Comparison of ENCODE assay signal across 14 cellular contexts in genomic region chr10:78976825-78977760, GRCh38.
A peak's percentile ranks its signal among the peaks of the same experiment; 100 is the strongest.
DNase-seq lines count a peak whose midpoint lies in the region; TF ChIP-seq lines count a peak whose summit lies in the region.
"Had no signal": no experiment of that assay in that cellular context is flagged by ENCODE, and none has a peak within 500 bp of the region (broad histone marks: within the 10 kb centered on the region; RNA-seq: fewer than 3 reads in every experiment).

No MANE protein-coding gene starts in this region.

- H3K36me3 Mint-ChIP-seq in Calu3 (ENCODE audit: insufficient read depth, unreplicated experiment) (peaks cover 43% of the 10 kb centered on the region), glutamatergic neuron (ENCODE audit: unreplicated experiment) (no peaks in the 10 kb centered on the region)

- H3K9me3 Mint-ChIP-seq in Calu3 (ENCODE audit: low read depth, unreplicated experiment) (no peaks in the 10 kb centered on the region), glutamatergic neuron (ENCODE audit: unreplicated experiment) (peaks cover 17% of the 10 kb centered on the region)

- peaks cover 56% of the 10 kb centered on the region for H3K4me1 Mint-ChIP-seq in Calu3 (ENCODE audit: low read depth, unreplicated experiment)
- H3K4me1 Mint-ChIP-seq in glutamatergic neuron (ENCODE audit: low read depth, unreplicated experiment) = peaks cover 20% of the 10 kb centered on the region

- H3K27ac ChIP-seq in skin epidermis = peak overlapping the region in 16 of 21 experiments; percentile 1 to 83 (median 56)

- TF ChIP-seq CTCF in Calu3 (IDR thresholded peaks at IDR 0.05; ENCODE audit: unreplicated experiment) (no peak), glutamatergic neuron (IDR thresholded peaks at IDR 0.05; ENCODE audit: partially characterized antibody, unreplicated experiment) (no peak)

- intact Hi-C loops in Calu3 (cut with micrococcal nuclease; ENCODE audit: unreplicated experiment) = loop anchor here (10.0 kb wide), 1 partner anchor 222 kb away; no protein-coding TSS in a partner anchor

- H3K27ac Mint-ChIP-seq in Calu3 (ENCODE audit: unreplicated experiment) (peak overlapping the region; percentile 93), glutamatergic neuron (ENCODE audit: unreplicated experiment) (peak overlapping the region; percentile 33)

- H3K27me3 Mint-ChIP-seq in Calu3 (ENCODE audit: unreplicated experiment) (peaks cover 14% of the 10 kb centered on the region), glutamatergic neuron (ENCODE audit: unreplicated experiment) (peaks cover 26% of the 10 kb centered on the region)

- H3K4me3 Mint-ChIP-seq in Calu3 (ENCODE audit: low read depth, unreplicated experiment) (no peak overlapping the region), glutamatergic neuron (ENCODE audit: unreplicated experiment) (no peak overlapping the region)

- H3K4me3 ChIP-seq in skin epidermis = no peak overlapping the region
- H3K4me3 ChIP-seq: esophagus muscularis mucosa had no signal

- no TSS peak for BruUV-seq in Calu3 (replicated peaks; lab: Mats Ljungman, UMichigan)

- CTCF ChIA-PET in Calu3 (lab: Charles Lee) = no interaction called here

- DNase-seq in Calu3 (no peak), RPMI7951 (ENCODE audit: low read depth) (peak; percentile 38), glutamatergic neuron (no peak), dermis blood vessel endothelial cell (no peak), activated gamma-delta T cell treated with Interleukin-2 at 50 U/mL for 16 hours (no peak), NCI-H1436 (lab: John Stamatoyannopoulos, UW) (no peak)
- DNase-seq in stimulated activated naive CD4-positive, alpha-beta T cell (lab: John Stamatoyannopoulos, UW) = no peak
- DNase-seq: activated effector memory CD4-positive, alpha-beta T cell treated with Interleukin-2 at 50 U/mL for 16 hours; Kasumi-1; midbrain; NCI-H2081 treated with DMSO at 0.1 percent for 48 hours; retina had no signal
